10 cellular contexts compared by ENCODE assay signal in the genomic region with DNA sequence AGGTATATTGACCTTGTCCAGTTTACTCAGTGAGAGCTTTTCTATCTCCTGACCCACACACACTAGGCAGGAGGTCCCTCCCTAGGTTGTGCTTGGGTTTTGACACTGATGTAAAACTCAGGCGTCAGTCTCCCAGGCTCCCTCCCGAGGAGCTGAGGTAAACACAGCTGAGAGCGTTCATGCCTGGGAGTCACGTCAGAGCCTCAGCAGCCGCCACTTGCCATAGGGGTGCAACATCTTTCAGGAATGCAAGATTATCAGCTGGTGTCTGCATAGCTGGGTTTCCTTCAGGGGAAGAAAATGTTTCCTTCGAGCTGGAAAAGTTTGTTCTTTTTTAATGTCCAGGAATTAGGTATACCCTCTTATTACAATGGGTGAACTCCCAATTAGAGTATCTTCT.
DNase-seq lines count a peak whose midpoint lies in the region; ATAC-seq, FAIRE-seq and TF ChIP-seq lines count a peak whose summit lies in the region.
"Had no signal": no experiment of that assay in that cellular context is flagged by ENCODE, and none has a peak within 500 bp of the region (broad histone marks: within the 10 kb centered on the region; RNA-seq: fewer than 3 reads in every experiment).

No MANE protein-coding gene starts in this region.

- no peaks in the 10 kb centered on the region for H3K27me3 ChIP-seq in GM23338 (ENCODE audit: insufficient read depth)
- H3K27me3 ChIP-seq in WERI-Rb-1 (ENCODE audit: insufficient read depth, low read depth, severe bottlenecking) = no peaks in the 10 kb centered on the region
- no peaks in the 10 kb centered on the region for H3K27me3 ChIP-seq in CD4-positive, alpha-beta T cell (ENCODE audit: control insufficient read depth, insufficient read depth, low read length)

- no peaks in the 10 kb centered on the region for H3K9me2 ChIP-seq in GM23338 (ENCODE audit: insufficient read depth)

- H3K9me3 ChIP-seq in WERI-Rb-1 (ENCODE audit: severe bottlenecking) = no peaks in the 10 kb centered on the region
- H3K9me3 ChIP-seq in CD4-positive, alpha-beta T cell (ENCODE audit: control insufficient read depth, low read length) = no peaks in the 10 kb centered on the region

- intact Hi-C loops in CD4-positive, alpha-beta T cell (cut with DNase I, micrococcal nuclease) = no loop called here

- peak overlapping the region; percentile 69; the same call in 1 of the 2 replicates for H3K27ac Mint-ChIP-seq in GM23338
- no peak overlapping the region for H3K27ac Mint-ChIP-seq in CD4-positive, alpha-beta T cell
- H3K27ac Mint-ChIP-seq: T-helper 17 cell had no signal

- H3K36me3 ChIP-seq in GM23338 (ENCODE audit: insufficient read depth) (peaks cover 24% of the 10 kb centered on the region), WERI-Rb-1 (no peaks in the 10 kb centered on the region)

- no peak overlapping the region for H3K4me2 ChIP-seq in GM23338

- TF ChIP-seq CTCF in GM23338 (conservative IDR thresholded peaks at IDR 0.05; ENCODE audit: low read depth in 2 of 2) (no peak), WERI-Rb-1 (IDR thresholded peaks at IDR 0.05; ENCODE audit: low read depth, low read length) (no peak)
- TF ChIP-seq CTCF in CD4-positive, alpha-beta T cell (IDR thresholded peaks at IDR 0.05) = no peak

- H4K20me1 ChIP-seq in GM23338 (replicated peaks; ENCODE audit: insufficient read depth) = peaks cover 36% of the 10 kb centered on the region

- H3K4me3 ChIP-seq in GM23338 = no peak overlapping the region
- no peak overlapping the region for H3K4me3 ChIP-seq in WERI-Rb-1 (ENCODE audit: low read depth, low read length)
- H3K4me3 ChIP-seq: K562 had no signal

- FAIRE-seq in RCC 7860 (lab: Jason Lieb, UNC) = peak; percentile 86
- FAIRE-seq: K562 had no signal

- no peak for DNase-seq in GM23338 (ENCODE audit: low spot score)
- peak; percentile 87 for DNase-seq in RCC 7860 (ENCODE audit: low spot score)
- peak; percentile 51 for DNase-seq in iPS-NIHi11 (ENCODE audit: low spot score)
- peak; percentile 55 for DNase-seq in retina
- no peak for DNase-seq in WERI-Rb-1
- DNase-seq in cortex of kidney (lab: John Stamatoyannopoulos, UW) = no peak
- no peak for DNase-seq in CD4-positive, alpha-beta T cell
- no peak for DNase-seq in OCI-M2 (lab: John Stamatoyannopoulos, UW; ENCODE audit: unreplicated experiment)
- DNase-seq: T-helper 17 cell had no signal

- peak overlapping the region; percentile 84; the same call in 1 of the 2 replicates for H3K27ac ChIP-seq in GM23338 (ENCODE audit: low read depth)
- no peak overlapping the region for H3K27ac ChIP-seq in WERI-Rb-1
- H3K27ac ChIP-seq in CD4-positive, alpha-beta T cell (ENCODE audit: low read depth, low read length) = no peak overlapping the region

- H3K4me3 Mint-ChIP-seq in GM23338 = no peak overlapping the region
- no peak overlapping the region for H3K4me3 Mint-ChIP-seq in CD4-positive, alpha-beta T cell
- H3K4me3 Mint-ChIP-seq: T-helper 17 cell had no signal

- H3K4me1 ChIP-seq in GM23338 (ENCODE audit: insufficient read depth) = peaks cover 48% of the 10 kb centered on the region

- peaks cover 65% of the 10 kb centered on the region for H3K36me3 Mint-ChIP-seq in GM23338 (ENCODE audit: low read depth)
- H3K36me3 Mint-ChIP-seq in CD4-positive, alpha-beta T cell (ENCODE audit: low read depth) = no peaks in the 10 kb centered on the region

- H2AFZ ChIP-seq in GM23338 = no peak overlapping the region

- peak; percentile 58 for ATAC-seq in GM23338
- ATAC-seq in CD4-positive, alpha-beta T cell (ENCODE audit: poor library complexity) = no peak
- ATAC-seq: K562, T-helper 17 cell had no signal

- POLR2A ChIA-PET in CD4-positive, alpha-beta T cell (lab: Charles Lee) = no interaction called here

- H3K4me1 Mint-ChIP-seq in GM23338 = peaks cover 62% of the 10 kb centered on the region
- no peaks in the 10 kb centered on the region for H3K4me1 Mint-ChIP-seq in CD4-positive, alpha-beta T cell (ENCODE audit: low read depth)

- CTCF ChIA-PET in CD4-positive, alpha-beta T cell (lab: Charles Lee) = no interaction called here

- 0 out of 2 replicates have a peak, but pooled peaks cover 6% of the 10 kb centered on the region for H3F3A ChIP-seq in GM23338 (replicated peaks; ENCODE audit: low read depth)

- peaks cover 4% of the 10 kb centered on the region for H3K27me3 Mint-ChIP-seq in GM23338 (ENCODE audit: insufficient read depth, low read depth, poor library complexity)
- no peaks in the 10 kb centered on the region for H3K27me3 Mint-ChIP-seq in CD4-positive, alpha-beta T cell
- H3K27me3 Mint-ChIP-seq: T-helper 17 cell had no signal

- 0 out of 3 replicates have a peak, but pooled peaks cover under 1% of the 10 kb centered on the region for H3K9me3 Mint-ChIP-seq in GM23338
- peaks cover under 1% of the 10 kb centered on the region for H3K9me3 Mint-ChIP-seq in CD4-positive, alpha-beta T cell

- H3K79me2 ChIP-seq in GM23338 (replicated peaks; ENCODE audit: insufficient read depth) = peaks cover 100% of the 10 kb centered on the region

TF ChIP-seq in GM23338, 12 proteins besides CTCF, POLR2A, EP300 and RAD21 (continues in another document):
- TF ChIP-seq EZH2phosphoT487 (IDR thresholded peaks at IDR 0.05; ENCODE audit: unreplicated experiment) = no peak
- TF ChIP-seq NANOG (IDR thresholded peaks at IDR 0.05; ENCODE audit: borderline replicate concordance) = no peak
- TF ChIP-seq JUNB (IDR thresholded peaks at IDR 0.05; ENCODE audit: unreplicated experiment) = no peak
- no peak for TF ChIP-seq STAT1 (IDR thresholded peaks at IDR 0.05; ENCODE audit: unreplicated experiment)
- TF ChIP-seq ZNF114 (CRISPR knock-in tag; IDR thresholded peaks at IDR 0.05) = no peak
- no peak for TF ChIP-seq EZH2 (IDR thresholded peaks at IDR 0.05; ENCODE audit: low read depth, unreplicated experiment)
- TF ChIP-seq ZNF331 (CRISPR knock-in tag; IDR thresholded peaks at IDR 0.05; ENCODE audit: low read depth) = no peak
- TF ChIP-seq, protein P1, sequence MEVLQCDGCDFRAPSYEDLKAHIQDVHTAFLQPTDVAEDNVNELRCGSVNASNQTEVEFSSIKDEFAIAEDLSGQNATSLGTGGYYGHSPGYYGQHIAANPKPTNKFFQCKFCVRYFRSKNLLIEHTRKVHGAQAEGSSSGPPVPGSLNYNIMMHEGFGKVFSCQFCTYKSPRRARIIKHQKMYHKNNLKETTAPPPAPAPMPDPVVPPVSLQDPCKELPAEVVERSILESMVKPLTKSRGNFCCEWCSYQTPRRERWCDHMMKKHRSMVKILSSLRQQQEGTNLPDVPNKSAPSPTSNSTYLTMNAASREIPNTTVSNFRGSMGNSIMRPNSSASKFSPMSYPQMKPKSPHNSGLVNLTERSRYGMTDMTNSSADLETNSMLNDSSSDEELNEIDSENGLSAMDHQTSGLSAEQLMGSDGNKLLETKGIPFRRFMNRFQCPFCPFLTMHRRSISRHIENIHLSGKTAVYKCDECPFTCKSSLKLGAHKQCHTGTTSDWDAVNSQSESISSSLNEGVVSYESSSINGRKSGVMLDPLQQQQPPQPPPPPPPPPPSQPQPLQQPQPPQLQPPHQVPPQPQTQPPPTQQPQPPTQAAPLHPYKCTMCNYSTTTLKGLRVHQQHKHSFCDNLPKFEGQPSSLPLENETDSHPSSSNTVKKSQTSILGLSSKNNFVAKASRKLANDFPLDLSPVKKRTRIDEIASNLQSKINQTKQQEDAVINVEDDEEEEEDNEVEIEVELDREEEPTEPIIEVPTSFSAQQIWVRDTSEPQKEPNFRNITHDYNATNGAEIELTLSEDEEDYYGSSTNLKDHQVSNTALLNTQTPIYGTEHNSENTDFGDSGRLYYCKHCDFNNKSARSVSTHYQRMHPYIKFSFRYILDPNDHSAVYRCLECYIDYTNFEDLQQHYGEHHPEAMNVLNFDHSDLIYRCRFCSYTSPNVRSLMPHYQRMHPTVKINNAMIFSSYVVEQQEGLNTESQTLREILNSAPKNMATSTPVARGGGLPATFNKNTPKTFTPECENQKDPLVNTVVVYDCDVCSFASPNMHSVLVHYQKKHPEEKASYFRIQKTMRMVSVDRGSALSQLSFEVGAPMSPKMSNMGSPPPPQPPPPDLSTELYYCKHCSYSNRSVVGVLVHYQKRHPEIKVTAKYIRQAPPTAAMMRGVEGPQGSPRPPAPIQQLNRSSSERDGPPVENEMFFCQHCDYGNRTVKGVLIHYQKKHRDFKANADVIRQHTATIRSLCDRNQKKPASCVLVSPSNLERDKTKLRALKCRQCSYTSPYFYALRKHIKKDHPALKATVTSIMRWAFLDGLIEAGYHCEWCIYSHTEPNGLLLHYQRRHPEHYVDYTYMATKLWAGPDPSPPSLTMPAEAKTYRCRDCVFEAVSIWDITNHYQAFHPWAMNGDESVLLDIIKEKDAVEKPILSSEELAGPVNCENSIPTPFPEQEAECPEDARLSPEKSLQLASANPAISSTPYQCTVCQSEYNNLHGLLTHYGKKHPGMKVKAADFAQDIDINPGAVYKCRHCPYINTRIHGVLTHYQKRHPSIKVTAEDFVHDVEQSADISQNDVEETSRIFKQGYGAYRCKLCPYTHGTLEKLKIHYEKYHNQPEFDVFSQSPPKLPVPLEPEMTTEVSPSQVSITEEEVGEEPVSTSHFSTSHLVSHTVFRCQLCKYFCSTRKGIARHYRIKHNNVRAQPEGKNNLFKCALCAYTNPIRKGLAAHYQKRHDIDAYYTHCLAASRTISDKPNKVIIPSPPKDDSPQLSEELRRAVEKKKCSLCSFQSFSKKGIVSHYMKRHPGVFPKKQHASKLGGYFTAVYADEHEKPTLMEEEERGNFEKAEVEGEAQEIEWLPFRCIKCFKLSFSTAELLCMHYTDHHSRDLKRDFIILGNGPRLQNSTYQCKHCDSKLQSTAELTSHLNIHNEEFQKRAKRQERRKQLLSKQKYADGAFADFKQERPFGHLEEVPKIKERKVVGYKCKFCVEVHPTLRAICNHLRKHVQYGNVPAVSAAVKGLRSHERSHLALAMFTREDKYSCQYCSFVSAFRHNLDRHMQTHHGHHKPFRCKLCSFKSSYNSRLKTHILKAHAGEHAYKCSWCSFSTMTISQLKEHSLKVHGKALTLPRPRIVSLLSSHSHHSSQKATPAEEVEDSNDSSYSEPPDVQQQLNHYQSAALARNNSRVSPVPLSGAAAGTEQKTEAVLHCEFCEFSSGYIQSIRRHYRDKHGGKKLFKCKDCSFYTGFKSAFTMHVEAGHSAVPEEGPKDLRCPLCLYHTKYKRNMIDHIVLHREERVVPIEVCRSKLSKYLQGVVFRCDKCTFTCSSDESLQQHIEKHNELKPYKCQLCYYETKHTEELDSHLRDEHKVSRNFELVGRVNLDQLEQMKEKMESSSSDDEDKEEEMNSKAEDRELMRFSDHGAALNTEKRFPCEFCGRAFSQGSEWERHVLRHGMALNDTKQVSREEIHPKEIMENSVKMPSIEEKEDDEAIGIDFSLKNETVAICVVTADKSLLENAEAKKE (CRISPR knock-in tag; IDR thresholded peaks at IDR 0.05) = no peak

Comparison
In these comparisons a context has a peak if more than half of its experiments do, and no peak if none do; other contexts are left out.
1. DNase-seq: peak in RCC 7860 (single experiment), iPS-NIHi11 (single experiment) and retina (single experiment); none in GM23338 (single experiment), WERI-Rb-1 (single experiment), cortex of kidney (single experiment), CD4-positive, alpha-beta T cell (0 of 10) and OCI-M2 (single experiment).